ENCODE assay signal across 8 cellular contexts in genomic region chr1:154791292-154792278, GRCh38.
DNase-seq lines count a peak whose midpoint lies in the region; ATAC-seq and TF ChIP-seq lines count a peak whose summit lies in the region.

No MANE protein-coding gene starts in this region.

- no peaks in the 10 kb centered on the region for H3K9me3 Mint-ChIP-seq in activated naive CD8-positive, alpha-beta T cell treated with anti-CD3 and anti-CD28 coated beads, Interleukin-2, amount 10 ng/mL, durations not matched to agents 7 days and 5 days
- H3K9me3 Mint-ChIP-seq in mesothelial cell of epicardium = no peaks in the 10 kb centered on the region

- POLR2A ChIA-PET in activated naive CD8-positive, alpha-beta T cell treated with anti-CD3 and anti-CD28 coated beads, Interleukin-2, amount 10 ng/mL, durations not matched to agents 7 days and 5 days (lab: Charles Lee) = interaction anchor here (0.6 to 1.8 kb wide), 13 partner anchors 10 to 694 kb away, joined by 3 to 13 read pairs (median 3); partner anchors contain the start of gene PMVK

- H3K27me3 Mint-ChIP-seq in activated naive CD8-positive, alpha-beta T cell treated with anti-CD3 and anti-CD28 coated beads, Interleukin-2, amount 10 ng/mL, durations not matched to agents 7 days and 5 days = peaks cover 8% of the 10 kb centered on the region
- H3K27me3 Mint-ChIP-seq in mesothelial cell of epicardium (ENCODE audit: low read depth) = peaks cover 42% of the 10 kb centered on the region

- no peak for TF ChIP-seq CTCF in mesothelial cell of epicardium (IDR thresholded peaks at IDR 0.05; ENCODE audit: unreplicated experiment)

- peak overlapping the region; percentile 79 for H3K4me3 Mint-ChIP-seq in activated naive CD8-positive, alpha-beta T cell treated with anti-CD3 and anti-CD28 coated beads, Interleukin-2, amount 10 ng/mL, durations not matched to agents 7 days and 5 days
- no peak overlapping the region for H3K4me3 Mint-ChIP-seq in mesothelial cell of epicardium

- H3K27ac Mint-ChIP-seq in activated naive CD8-positive, alpha-beta T cell treated with anti-CD3 and anti-CD28 coated beads, Interleukin-2, amount 10 ng/mL, durations not matched to agents 7 days and 5 days = peak overlapping the region; percentile 91
- no peak overlapping the region for H3K27ac Mint-ChIP-seq in mesothelial cell of epicardium

- peak; percentile 80 for ATAC-seq in GM19455 (IDR thresholded peaks at IDR 0.05; ENCODE audit: unreplicated experiment)
- ATAC-seq in HG03575 (IDR thresholded peaks at IDR 0.05; ENCODE audit: extremely low read depth, insufficient number of reproducible peaks, low FRiP score, unreplicated experiment) = peak; percentile 32
- peak; percentile 98 for ATAC-seq in activated naive CD8-positive, alpha-beta T cell treated with anti-CD3 and anti-CD28 coated beads, Interleukin-2, amount 10 ng/mL, durations not matched to agents 7 days and 5 days (ENCODE audit: low read depth)

- peaks cover 33% of the 10 kb centered on the region for H3K4me1 Mint-ChIP-seq in activated naive CD8-positive, alpha-beta T cell treated with anti-CD3 and anti-CD28 coated beads, Interleukin-2, amount 10 ng/mL, durations not matched to agents 7 days and 5 days
- peaks cover 6% of the 10 kb centered on the region for H3K4me1 Mint-ChIP-seq in mesothelial cell of epicardium

- H3K36me3 Mint-ChIP-seq in activated naive CD8-positive, alpha-beta T cell treated with anti-CD3 and anti-CD28 coated beads, Interleukin-2, amount 10 ng/mL, durations not matched to agents 7 days and 5 days = no peaks in the 10 kb centered on the region
- H3K36me3 Mint-ChIP-seq in mesothelial cell of epicardium = no peaks in the 10 kb centered on the region

- DNase-seq in COLO668 (lab: John Stamatoyannopoulos, UW; ENCODE audit: unreplicated experiment) = peak; percentile 34
- DNase-seq in T follicular helper cell (ENCODE audit: low read depth) = peak; percentile 79
- peak; percentile 79 for DNase-seq in activated naive CD8-positive, alpha-beta T cell treated with anti-CD3 and anti-CD28 coated beads, Interleukin-2, amount 10 ng/mL, durations not matched to agents 7 days and 5 days
- peak; percentile 45 to 71 for DNase-seq in stimulated activated CD4-positive, alpha-beta T cell treated with anti-CD3 and anti-CD28 coated beads, Interleukin-12 subunit alpha, Interleukin-12 subunit beta, amount 100 ng/mL, for 24 hours (ENCODE audit: low read depth in 2 of 2)
- DNase-seq in mesothelial cell of epicardium (ENCODE audit: low spot score in 2 of 2, unreplicated experiment in 2 of 2) = no peak
- no peak for DNase-seq in D341Med (ENCODE audit: low spot score)

Comparison
In these comparisons a context has a peak if more than half of its experiments do, and no peak if none do; other contexts are left out.
1. DNase-seq: peak in COLO668 (single experiment), T follicular helper cell (single experiment), activated naive CD8-positive, alpha-beta T cell treated with anti-CD3 and anti-CD28 coated beads, Interleukin-2, amount 10 ng/mL, durations not matched to agents 7 days and 5 days (single experiment) and stimulated activated CD4-positive, alpha-beta T cell treated with anti-CD3 and anti-CD28 coated beads, Interleukin-12 subunit alpha, Interleukin-12 subunit beta, amount 100 ng/mL, for 24 hours (2 of 2); none in mesothelial cell of epicardium (0 of 2) and D341Med (single experiment).
2. ATAC-seq: peak in every context shown above with its lines; median percentile 98 in activated naive CD8-positive, alpha-beta T cell treated with anti-CD3 and anti-CD28 coated beads, Interleukin-2, amount 10 ng/mL, durations not matched to agents 7 days and 5 days; 80 in GM19455; 32 in HG03575.